9 cellular contexts compared by ENCODE assay signal in genomic region chr4:37453361-37454262, GRCh38.
DNase-seq lines count a peak whose midpoint lies in the region; ATAC-seq lines count a peak whose summit lies in the region.
"Had no signal": no experiment of that assay in that cellular context is flagged by ENCODE, and none has a peak within 500 bp of the region (broad histone marks: within the 10 kb centered on the region; RNA-seq: fewer than 3 reads in every experiment).

No MANE protein-coding gene starts in this region.

- H3K4me3 ChIP-seq in NT2/D1 (ENCODE audit: insufficient read length, low read depth) (peak overlapping the region; percentile 61), neuron (ENCODE audit: low read length) (peak overlapping the region; percentile 42), thymus (ENCODE audit: low read length) (peak overlapping the region; percentile 40)
- H3K4me3 ChIP-seq: BLaER1 treated with 17β-estradiol and CSF1 and Interleukin-3, amounts not matched to agents 10 nM and 100 nM had no signal

- no peaks in the 10 kb centered on the region for H3K9me3 ChIP-seq in NT2/D1 (ENCODE audit: insufficient read depth, low read length)
- H3K9me3 ChIP-seq in neuron (ENCODE audit: low read length): no peaks in the 10 kb centered on the region
- H3K9me3 ChIP-seq in thymus (ENCODE audit: control insufficient read depth): no peaks in the 10 kb centered on the region

- no peaks in the 10 kb centered on the region for H3K4me1 ChIP-seq in NT2/D1 (ENCODE audit: insufficient read depth, insufficient read length)
- H3K4me1 ChIP-seq in neuron (ENCODE audit: insufficient read depth, low read length): peaks cover 13% of the 10 kb centered on the region
- peaks cover 5% of the 10 kb centered on the region for H3K4me1 ChIP-seq in thymus (ENCODE audit: control insufficient read depth, insufficient read depth, low read length)
- H3K4me1 ChIP-seq: BLaER1 treated with 17β-estradiol and CSF1 and Interleukin-3, amounts not matched to agents 10 nM and 100 nM had no signal

- H3K9ac ChIP-seq in NT2/D1 (ENCODE audit: insufficient read length, low read depth): peak overlapping the region; percentile 59
- H3K9ac ChIP-seq: BLaER1 treated with 17β-estradiol and CSF1 and Interleukin-3, amounts not matched to agents 10 nM and 100 nM had no signal

- peak; percentile 71 for ATAC-seq in HG03066 (IDR thresholded peaks at IDR 0.05; ENCODE audit: low read depth, unreplicated experiment)

- DNase-seq in NCI-H146 (lab: John Stamatoyannopoulos, UW) (peak; percentile 7), NCI-H146 treated with DMSO at 0.1 percent for 48 hours (lab: John Stamatoyannopoulos, UW; ENCODE audit: unreplicated experiment) (no peak), NT2/D1 (ENCODE audit: low read depth, low spot score) (no peak), globus pallidus (ENCODE audit: low spot score) (peak; percentile 54)
- peak in 3 of 4 experiments; percentile 2 to 37 (median 2) for DNase-seq in activated naive CD4-positive, alpha-beta T cell (lab: John Stamatoyannopoulos, UW)

- under 1% methylated on average over 76 of the region's 76 CpGs for WGBS in thymus

- peak overlapping the region; percentile 88 for H2AFZ ChIP-seq in neuron (ENCODE audit: low read depth, low read length)

- H3K36me3 ChIP-seq in NT2/D1 (ENCODE audit: insufficient read depth, insufficient read length, low read length) (no peaks in the 10 kb centered on the region), neuron (ENCODE audit: insufficient read depth, low read length) (no peaks in the 10 kb centered on the region), thymus (ENCODE audit: control insufficient read depth, insufficient read depth) (no peaks in the 10 kb centered on the region)
- H3K36me3 ChIP-seq: BLaER1 treated with 17β-estradiol and CSF1 and Interleukin-3, amounts not matched to agents 10 nM and 100 nM had no signal

- no peak overlapping the region for H3K27ac ChIP-seq in thymus (ENCODE audit: low read depth)
- H3K27ac ChIP-seq: BLaER1 treated with 17β-estradiol and CSF1 and Interleukin-3, amounts not matched to agents 10 nM and 100 nM had no signal

- H3K27me3 ChIP-seq in NT2/D1 (ENCODE audit: insufficient read depth, insufficient read length) (peaks cover 18% of the 10 kb centered on the region), neuron (ENCODE audit: insufficient read depth, low read length) (peaks cover 27% of the 10 kb centered on the region), thymus (ENCODE audit: control insufficient read depth, insufficient read depth) (peaks cover 29% of the 10 kb centered on the region)
- H3K27me3 ChIP-seq: BLaER1 treated with 17β-estradiol and CSF1 and Interleukin-3, amounts not matched to agents 10 nM and 100 nM had no signal

Comparison
In these comparisons a context has a peak if more than half of its experiments do, and no peak if none do; other contexts are left out.
1. DNase-seq: peak in NCI-H146 (single experiment), activated naive CD4-positive, alpha-beta T cell (3 of 4) and globus pallidus (single experiment); none in NCI-H146 treated with DMSO at 0.1 percent for 48 hours (single experiment) and NT2/D1 (single experiment).
2. Peak in every context shown above with its lines, with median percentiles within 50 percentile points of each other: H3K4me3 ChIP-seq.